Comparison of ENCODE assay signal across 1 cellular context in genomic region chr22:46788426-46789168, GRCh38.
TF ChIP-seq lines count a peak whose summit lies in the region.

No MANE protein-coding gene starts in this region.

TF ChIP-seq in HepG2, 621 proteins besides CTCF, POLR2A, EP300 and RAD21:
- TF ChIP-seq REST (IDR thresholded peaks at IDR 0.05; ENCODE audit: borderline replicate concordance in 1 of 2, low read depth in 1 of 2, low read length in 2 of 2) (peak in 1 of 2 experiments; percentile 40; a peak in 1 of 4 replicates), BRD4 (CRISPR knock-in tag; IDR thresholded peaks at IDR 0.05) (no peak)
